ENCODE assay signal across 7 cellular contexts in genomic region chr17:11901901-11902300, GRCh38.
"Had no signal": no experiment of that assay in that cellular context is flagged by ENCODE, and none has a peak within 500 bp of the region (broad histone marks: within the 10 kb centered on the region; RNA-seq: fewer than 3 reads in every experiment).

No MANE protein-coding gene starts in this region.

- H3K9me3 Mint-ChIP-seq: H9 had no signal

- H3K36me3 Mint-ChIP-seq: IgD-negative memory B cell had no signal

- H3K4me3 ChIP-seq: GM23338 had no signal

- H3K4me1 Mint-ChIP-seq: GM23338, IgD-negative memory B cell had no signal

- H3K27ac Mint-ChIP-seq: GM23338, H9, HFFc6, IgD-negative memory B cell had no signal

- ATAC-seq: GM23338, HCT116, HepG2 had no signal

- H3K4me3 Mint-ChIP-seq: GM23338, H9, HFFc6, IgD-negative memory B cell had no signal

- DNase-seq: H9, HFFc6, KBM-7 had no signal
